18 cellular contexts compared by ENCODE assay signal in genomic region chr17:19567216-19568015, GRCh38. TPM values are rescaled to one million over a fixed set of nuclear protein-coding genes. Genes with fewer than 3 reads are reported as not detected.
"Had no signal": no experiment of that assay in that cellular context is flagged by ENCODE, and none has a peak within 500 bp of the region (broad histone marks: within the 10 kb centered on the region; RNA-seq: fewer than 3 reads in every experiment).

No MANE protein-coding gene starts in this region.

- H3K4me2 ChIP-seq: hepatocyte had no signal

- ATAC-seq: activated T-cell treated with anti-CD3 and anti-CD28 coated beads, Interleukin-2, amount 50 U/mL, for 4 hours; esophagus mucosa; naive thymus-derived CD8-positive, alpha-beta T cell; stimulated activated naive B cell treated with anti-CD40 and anti-IgM and Interleukin-4, amounts not matched to agents 10 μg/mL and 1 μg/mL and 100 μg/mL, for 72 hours had no signal

- H3K4me3 ChIP-seq: hepatocyte, left ventricle myocardium inferior, transverse colon, uterus had no signal

- H3K27me3 ChIP-seq: hepatocyte, transverse colon, uterus had no signal

- H3K4me1 ChIP-seq: left ventricle myocardium inferior, uterus had no signal

- H3K27ac ChIP-seq: hepatocyte, left ventricle myocardium inferior, transverse colon, uterus, WERI-Rb-1 had no signal

- H3K9me3 ChIP-seq: left ventricle myocardium inferior, transverse colon, uterus had no signal

- H3K36me3 ChIP-seq: left ventricle myocardium inferior, transverse colon, uterus, WERI-Rb-1 had no signal

- DNase-seq: activated CD4-positive, alpha-beta T cell treated with anti-CD3 and anti-CD28 coated beads, Interleukin-2, amount 50 U/mL, for 4 hours; activated CD8-positive, alpha-beta memory T cell treated with anti-CD3 and anti-CD28 coated beads, Interleukin-2, amount 50 U/mL, for 48 hours; activated naive CD4-positive, alpha-beta T cell treated with Interleukin-2 at 50 U/mL for 16 hours; activated naive CD8-positive, alpha-beta T cell treated with anti-CD3 and anti-CD28 coated beads for 36 hours; activated T-cell treated with anti-CD3 and anti-CD28 coated beads, Interleukin-2, amount 50 U/mL, for 4 hours; effector memory CD4-positive, alpha-beta T cell; foreskin melanocyte; left ventricle myocardium inferior; naive thymus-derived CD8-positive, alpha-beta T cell; retina; stimulated activated CD4-positive, alpha-beta T cell treated with anti-CD3 and anti-CD28 coated beads, Interleukin-2, amount 100 ng/mL, for 48 hours; stimulated activated CD8-positive, alpha-beta memory T cell treated with anti-CD3 and anti-CD28 coated beads, Interleukin-4, amount 100 ng/mL, for 48 hours; stimulated activated naive B cell treated with anti-CD40 and anti-IgM and Interleukin-4, amounts not matched to agents 10 μg/mL and 1 μg/mL and 100 μg/mL, for 72 hours; transverse colon; uterus; WERI-Rb-1 had no signal

- H2AFZ ChIP-seq: hepatocyte had no signal

RNA-seq across cellular contexts. Expression of gene SLC47A1, which starts 33.8 kb away (rescaled TPM):
- total RNA-seq: activated naive CD8-positive, alpha-beta T cell treated with anti-CD3 and anti-CD28 coated beads for 36 hours; naive thymus-derived CD8-positive, alpha-beta T cell had no signal
